ENCODE assay signal across 8 cellular contexts in the genomic region with DNA sequence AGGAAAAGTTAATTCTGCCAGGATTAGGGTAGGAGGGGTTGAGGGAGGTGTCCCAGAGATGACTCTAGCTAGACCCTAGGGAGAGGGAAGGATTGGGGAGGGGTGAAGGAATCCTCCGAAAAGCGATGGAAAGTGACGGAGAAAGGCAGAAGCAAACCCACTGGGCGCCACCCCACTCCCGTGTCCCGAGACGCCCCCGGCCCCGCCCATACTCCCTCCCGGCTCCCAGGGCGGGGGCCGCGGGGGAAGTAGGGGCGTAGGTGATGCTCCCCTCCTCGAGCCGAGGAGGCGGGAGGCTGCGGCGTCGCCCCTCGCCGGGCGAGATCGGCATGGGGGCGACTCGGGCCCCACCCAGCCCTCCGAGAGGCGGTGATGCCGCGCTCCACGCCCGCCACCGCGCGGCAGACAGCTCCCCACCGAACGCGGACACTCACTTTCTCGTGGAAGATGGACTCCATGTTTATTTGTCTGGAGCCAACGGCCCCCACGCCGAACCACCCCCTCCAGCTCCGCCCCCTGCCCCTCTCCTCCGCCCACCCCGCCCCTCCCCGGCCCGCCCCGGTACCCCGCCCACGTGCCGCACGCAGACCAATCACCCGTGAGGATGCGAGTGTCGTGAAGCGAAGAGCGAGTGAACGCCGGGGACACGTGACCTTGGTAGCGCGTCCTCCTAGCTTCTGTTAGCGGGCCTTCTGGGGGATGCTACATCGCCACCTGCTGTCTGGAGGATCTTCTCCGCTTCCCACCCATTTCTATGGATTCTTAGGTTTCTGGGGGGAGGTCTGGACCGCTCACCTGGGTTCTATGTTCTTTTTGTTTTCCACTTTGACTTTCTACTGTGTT. TPM values are rescaled to one million over a fixed set of nuclear protein-coding genes. Genes with fewer than 3 reads are reported as not detected.
DNase-seq lines count a peak whose midpoint lies in the region; ATAC-seq and TF ChIP-seq lines count a peak whose summit lies in the region.

A gene (minus strand): TSS at position 488 of the 843 bp plus-strand sequence. CDS start 30 bp downstream, at position 458.

- peak; percentile 93 for ATAC-seq in CD4-positive, alpha-beta T cell (ENCODE audit: poor library complexity)
- peak; percentile 88 for ATAC-seq in GM19395 (IDR thresholded peaks at IDR 0.05; ENCODE audit: unreplicated experiment)
- ATAC-seq in HG03565 (IDR thresholded peaks at IDR 0.05; ENCODE audit: unreplicated experiment) = peak; percentile 85
- ATAC-seq in right lobe of liver = peak; percentile 93 to 98 (median 94)

- TF ChIP-seq POLR2A in right lobe of liver (IDR thresholded peaks at IDR 0.05) = peak; percentile 22

- POLR2A ChIA-PET in CD4-positive, alpha-beta T cell (lab: Charles Lee) = interaction anchor here (0.8 to 5.3 kb wide), 15 partner anchors 9 to 1722 kb away, joined by 3 to 116 read pairs (median 5); a partner anchor contains a TSS

- no peaks in the 10 kb centered on the region for H3K27me3 ChIP-seq in CD4-positive, alpha-beta T cell (ENCODE audit: control insufficient read depth, insufficient read depth, low read length)
- H3K27me3 ChIP-seq in dorsolateral prefrontal cortex = no peaks in the 10 kb centered on the region
- no peaks in the 10 kb centered on the region for H3K27me3 ChIP-seq in right lobe of liver

- no peaks in the 10 kb centered on the region for H3K36me3 ChIP-seq in right lobe of liver

- H3K27ac Mint-ChIP-seq in CD4-positive, alpha-beta T cell = peak within 1 kb of the TSS; percentile 84

- peaks cover 0 to 18% (median 2%) of the 10 kb centered on the region in 4 donors for H3K4me1 ChIP-seq in right lobe of liver

- peak within 1 kb of the TSS; percentile 58 to 100 (median 93) for H3K4me3 ChIP-seq in dorsolateral prefrontal cortex
- H3K4me3 ChIP-seq in right lobe of liver = peak within 1 kb of the TSS; percentile 93 to 99 (median 99)

- H3K9me3 ChIP-seq in CD4-positive, alpha-beta T cell (ENCODE audit: control insufficient read depth, low read length) = no peaks in the 10 kb centered on the region
- H3K9me3 ChIP-seq in right lobe of liver = no peaks in the 10 kb centered on the region

- CTCF ChIA-PET in CD4-positive, alpha-beta T cell (lab: Charles Lee) = interaction anchor here (0.5 to 4.5 kb wide), 17 partner anchors 9 to 692 kb away, joined by 3 to 134 read pairs (median 4); a partner anchor contains a TSS

- intact Hi-C loops in CD4-positive, alpha-beta T cell (cut with DNase I, micrococcal nuclease) = loop anchor here (1.0 to 10.0 kb wide), 6 partner anchors 15 to 1772 kb away; a partner anchor contains a TSS
- intact Hi-C loops in dorsolateral prefrontal cortex (cut with DNase I) (loop anchor here (1.0 to 10.0 kb wide), 5 partner anchors 14 to 688 kb away; a partner anchor contains a TSS), right lobe of liver (cut with DNase I) (no loop called here)

- H3K27ac ChIP-seq in CD4-positive, alpha-beta T cell (ENCODE audit: low read depth, low read length) = peak within 1 kb of the TSS; percentile 81
- H3K27ac ChIP-seq in dorsolateral prefrontal cortex (peak within 1 kb of the TSS; percentile 75 to 99 (median 95)), right lobe of liver (peak within 1 kb of the TSS; percentile 84 to 88 (median 86))

- H3K4me1 Mint-ChIP-seq in CD4-positive, alpha-beta T cell (ENCODE audit: low read depth) = peaks cover 73% of the 10 kb centered on the region

- no peaks in the 10 kb centered on the region for H3K9me3 Mint-ChIP-seq in CD4-positive, alpha-beta T cell

- peaks cover 6% of the 10 kb centered on the region for H3K36me3 Mint-ChIP-seq in CD4-positive, alpha-beta T cell (ENCODE audit: low read depth)

- TF ChIP-seq CTCF in CD4-positive, alpha-beta T cell (IDR thresholded peaks at IDR 0.05) = peak; percentile 84
- TF ChIP-seq CTCF in dorsolateral prefrontal cortex (IDR thresholded peaks at IDR 0.05 in 54 of 56, conservative IDR thresholded peaks at IDR 0.05 in 2 of 56; ENCODE audit: low read depth in 1 of 56, partially characterized antibody in 56 of 56) = peak; percentile 70 to 94 (median 85)
- TF ChIP-seq CTCF in right lobe of liver (IDR thresholded peaks at IDR 0.05) = peak; percentile 52 to 79 (median 76)

- peak; percentile 89 to 96 (median 92) for DNase-seq in CD4-positive, alpha-beta T cell
- peak; percentile 98 for DNase-seq in NCI-H774 (lab: John Stamatoyannopoulos, UW)
- DNase-seq in activated CD4-positive, alpha-beta T cell treated with anti-CD3 and anti-CD28 coated beads, Interleukin-2, amount 50 U/mL, for 48 hours = peak; percentile 93 to 95
- peak; percentile 96 to 99 (median 98) for DNase-seq in dorsolateral prefrontal cortex
- peak; percentile 98 to 99 (median 98) for DNase-seq in right lobe of liver
- DNase-seq in stimulated activated CD4-positive, alpha-beta T cell treated with anti-CD3 and anti-CD28 coated beads, Interleukin-4, amount 100 ng/mL, for 4 hours = peak; percentile 94 to 96

- H3K27me3 Mint-ChIP-seq in CD4-positive, alpha-beta T cell = no peaks in the 10 kb centered on the region

- WGBS in right lobe of liver (ENCODE audit: insufficient coverage, low coverage, low lambda C conversion rate, missing lambda C conversion rate) = 2% methylated on average over 26 of the region's 66 CpGs

- peak within 1 kb of the TSS; percentile 95 for H3K4me3 Mint-ChIP-seq in CD4-positive, alpha-beta T cell

RNA-seq across cellular contexts. Expression of the gene that starts here (rescaled TPM):
- 10 to 100 TPM; 21.5 to 22.1 TPM for total RNA-seq in CD4-positive, alpha-beta T cell
- total RNA-seq in dorsolateral prefrontal cortex = 10 to 100 TPM; 31.2 to 63.2 (median 46.6) TPM
- 10 to 100 TPM in 3 of 6 experiments, 1 to 10 TPM in 3; 5.5 to 15.4 (median 9.7) TPM for total RNA-seq in right lobe of liver

Comparison
In these comparisons a context has a peak if more than half of its experiments do, and no peak if none do; other contexts are left out.
1. Peak in every context shown above with its lines: DNase-seq, ATAC-seq, H3K4me3 ChIP-seq and H3K27ac ChIP-seq.
2. intact Hi-C loops: an anchor here in CD4-positive, alpha-beta T cell (1.0 to 10.0 kb wide) and dorsolateral prefrontal cortex (1.0 to 10.0 kb wide); none called in right lobe of liver.